ENCODE assay signal across 9 cellular contexts in genomic region chr1:235831148-235831547, GRCh38. TPM values are rescaled to one million over a fixed set of nuclear protein-coding genes. Genes with fewer than 3 reads are reported as not detected.
DNase-seq lines count a peak whose midpoint lies in the region; ATAC-seq and TF ChIP-seq lines count a peak whose summit lies in the region.
"Had no signal": no experiment of that assay in that cellular context is flagged by ENCODE, and none has a peak within 500 bp of the region (broad histone marks: within the 10 kb centered on the region; RNA-seq: fewer than 3 reads in every experiment).

No MANE protein-coding gene starts in this region.

- peaks cover 21 to 38% (median 30%) of the 10 kb centered on the region in 3 donors for H3K4me1 Mint-ChIP-seq in CD8-positive, alpha-beta memory T cell
- peaks cover 3% of the 10 kb centered on the region for H3K4me1 Mint-ChIP-seq in activated naive CD8-positive, alpha-beta T cell treated with anti-CD3 and anti-CD28 coated beads, Interleukin-2, amount 10 ng/mL, durations not matched to agents 7 days and 5 days

- H3K27me3 ChIP-seq in CD8-positive, alpha-beta memory T cell (ENCODE audit: insufficient read depth, low read length, poor library complexity, severe bottlenecking), result no peaks in the 10 kb centered on the region
- H3K27me3 ChIP-seq: cardiac muscle cell had no signal

- CTCF ChIA-PET in CD8-positive, alpha-beta memory T cell (lab: Charles Lee), result interaction anchor here (1.2 to 4.0 kb wide), 3 partner anchors 34 to 141 kb away, joined by 3 to 18 read pairs (median 4); no protein-coding TSS in a partner anchor

- POLR2A ChIA-PET in CD8-positive, alpha-beta memory T cell (lab: Charles Lee), result no interaction called here
- POLR2A ChIA-PET in activated naive CD8-positive, alpha-beta T cell treated with anti-CD3 and anti-CD28 coated beads, Interleukin-2, amount 10 ng/mL, durations not matched to agents 7 days and 5 days (lab: Charles Lee), result no interaction called here

- no peak overlapping the region for H3K27ac ChIP-seq in CD8-positive, alpha-beta memory T cell (ENCODE audit: low read depth, low read length)
- no peak overlapping the region for H3K27ac ChIP-seq in coronary artery
- H3K27ac ChIP-seq: cardiac muscle cell had no signal

- ATAC-seq in GM19372 (IDR thresholded peaks at IDR 0.05; ENCODE audit: low read depth, unreplicated experiment) (peak; percentile 81), HG03432 (IDR thresholded peaks at IDR 0.05; ENCODE audit: unreplicated experiment) (peak; percentile 99)
- peak; percentile 65 for ATAC-seq in activated naive CD8-positive, alpha-beta T cell treated with anti-CD3 and anti-CD28 coated beads, Interleukin-2, amount 10 ng/mL, durations not matched to agents 7 days and 5 days (ENCODE audit: low read depth)

- H3K4me1 ChIP-seq in CD8-positive, alpha-beta memory T cell (ENCODE audit: insufficient read depth, low read length), result no peaks in the 10 kb centered on the region

- H3K36me3 Mint-ChIP-seq in CD8-positive, alpha-beta memory T cell, result peaks cover 0 to 45% (median 7%) of the 10 kb centered on the region in 3 donors
- peaks cover 12% of the 10 kb centered on the region for H3K36me3 Mint-ChIP-seq in activated naive CD8-positive, alpha-beta T cell treated with anti-CD3 and anti-CD28 coated beads, Interleukin-2, amount 10 ng/mL, durations not matched to agents 7 days and 5 days

- no peak for TF ChIP-seq CTCF in coronary artery (IDR thresholded peaks at IDR 0.05)

- no peak for DNase-seq in CD8-positive, alpha-beta memory T cell
- DNase-seq in activated naive CD8-positive, alpha-beta T cell treated with anti-CD3 and anti-CD28 coated beads, Interleukin-2, amount 10 ng/mL, durations not matched to agents 7 days and 5 days, result no peak
- peak; percentile 65 for DNase-seq in skeletal muscle cell (ENCODE audit: low read depth)
- DNase-seq in HT-29 (ENCODE audit: low spot score), result no peak
- DNase-seq in coronary artery (ENCODE audit: low spot score), result no peak
- DNase-seq in germinal center (ENCODE audit: low spot score), result no peak

- H3K9me3 ChIP-seq in CD8-positive, alpha-beta memory T cell (ENCODE audit: low read length), result no peaks in the 10 kb centered on the region

- H3K27ac Mint-ChIP-seq in CD8-positive, alpha-beta memory T cell, result peak overlapping the region in 6 of 8 donors; percentile 2 to 58 (median 42)
- no peak overlapping the region for H3K27ac Mint-ChIP-seq in activated naive CD8-positive, alpha-beta T cell treated with anti-CD3 and anti-CD28 coated beads, Interleukin-2, amount 10 ng/mL, durations not matched to agents 7 days and 5 days

- H3K36me3 ChIP-seq in CD8-positive, alpha-beta memory T cell (ENCODE audit: insufficient read depth, low read length), result no peaks in the 10 kb centered on the region
- H3K36me3 ChIP-seq: cardiac muscle cell had no signal

- no peak overlapping the region for H3K4me3 ChIP-seq in CD8-positive, alpha-beta memory T cell (ENCODE audit: low read length)
- H3K4me3 ChIP-seq in skeletal muscle cell (ENCODE audit: low read depth, low read length), result no peak overlapping the region
- H3K4me3 ChIP-seq in coronary artery, result no peak overlapping the region
- H3K4me3 ChIP-seq: cardiac muscle cell had no signal

- no peaks in the 10 kb centered on the region for H3K27me3 Mint-ChIP-seq in CD8-positive, alpha-beta memory T cell
- H3K27me3 Mint-ChIP-seq in activated naive CD8-positive, alpha-beta T cell treated with anti-CD3 and anti-CD28 coated beads, Interleukin-2, amount 10 ng/mL, durations not matched to agents 7 days and 5 days, result no peaks in the 10 kb centered on the region

- H3K9me3 Mint-ChIP-seq in CD8-positive, alpha-beta memory T cell, result no peaks in the 10 kb centered on the region
- H3K9me3 Mint-ChIP-seq in activated naive CD8-positive, alpha-beta T cell treated with anti-CD3 and anti-CD28 coated beads, Interleukin-2, amount 10 ng/mL, durations not matched to agents 7 days and 5 days, result no peaks in the 10 kb centered on the region

- peak overlapping the region in 1 of 7 donors; percentile 6 for H3K4me3 Mint-ChIP-seq in CD8-positive, alpha-beta memory T cell
- no peak overlapping the region for H3K4me3 Mint-ChIP-seq in activated naive CD8-positive, alpha-beta T cell treated with anti-CD3 and anti-CD28 coated beads, Interleukin-2, amount 10 ng/mL, durations not matched to agents 7 days and 5 days

RNA-seq across cellular contexts. Expression of gene LYST, which starts 35.6 kb away (rescaled TPM):
- 10 to 100 TPM; 76.9 to 79.9 TPM for total RNA-seq in CD8-positive, alpha-beta memory T cell
- 24.1 TPM for polyA plus RNA-seq in CD8-positive, alpha-beta memory T cell
- total RNA-seq in activated naive CD8-positive, alpha-beta T cell treated with anti-CD3 and anti-CD28 coated beads, Interleukin-2, amount 10 ng/mL, durations not matched to agents 7 days and 5 days, result 10 to 100 TPM; 52.8 to 61.2 TPM
- total RNA-seq in HT-29 (2014; rRNA removed; shearing (Covaris generic)), result 0.57 and 1.0 TPM in 2 replicates

Comparison
In these comparisons a context has a peak if more than half of its experiments do, and no peak if none do; other contexts are left out.
1. RNA of gene LYST, which starts 35.6 kb away (total RNA-seq): 76.9 to 79.9 TPM in CD8-positive, alpha-beta memory T cell and 52.8 to 61.2 TPM in activated naive CD8-positive, alpha-beta T cell treated with anti-CD3 and anti-CD28 coated beads, Interleukin-2, amount 10 ng/mL, durations not matched to agents 7 days and 5 days; 0.57 to 1.0 TPM in HT-29; every median in the first group is over 10 times any median in the second.
2. Peak in every context shown above with its lines, with median percentiles within 50 percentile points of each other: ATAC-seq.